Comparison of ENCODE assay signal across 10 cellular contexts in the genomic region with DNA sequence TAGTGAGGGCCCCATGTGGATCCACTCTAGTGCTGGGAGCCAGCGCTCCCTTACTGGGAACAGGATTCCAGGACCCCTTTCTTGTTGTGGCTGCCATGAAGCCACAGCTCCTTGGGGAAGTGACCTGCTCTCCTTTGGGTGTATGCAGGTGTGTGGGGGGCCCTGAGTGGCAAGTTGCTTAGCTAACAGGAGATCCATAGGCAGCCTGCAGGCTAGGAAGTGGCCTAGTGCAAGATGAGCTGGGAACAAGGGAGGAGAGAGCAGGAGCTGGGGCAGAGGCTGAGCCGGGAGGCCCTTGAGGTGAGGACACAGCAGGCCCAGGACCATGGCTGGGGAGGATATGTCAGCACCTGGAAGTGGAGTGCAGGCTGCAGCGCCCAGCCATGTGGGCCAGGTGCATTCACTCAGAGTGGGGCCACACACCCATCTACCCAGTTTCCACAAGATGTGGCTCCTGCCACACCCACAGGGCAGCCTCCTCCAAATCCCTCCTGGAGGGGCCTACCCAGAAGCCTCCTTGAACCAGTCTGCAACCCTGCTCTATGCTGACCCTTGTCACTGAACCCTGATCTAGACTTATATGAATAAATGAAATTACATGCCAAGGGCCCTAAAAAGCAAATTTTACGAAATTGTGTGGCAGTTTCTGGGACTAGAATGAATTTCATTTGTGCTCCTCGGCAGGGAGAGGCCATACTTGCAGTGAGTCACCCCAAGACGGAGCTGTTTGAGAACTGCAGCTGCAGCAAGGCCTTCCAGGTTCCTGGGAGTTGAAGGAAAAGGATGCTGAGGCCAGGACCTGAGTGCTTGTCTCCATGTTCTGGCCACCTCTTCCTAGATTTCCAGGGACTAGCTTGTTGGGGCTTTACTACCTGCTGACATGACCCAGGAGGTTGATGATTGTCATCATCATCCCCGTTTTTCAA. TPM values are rescaled to one million over a fixed set of nuclear protein-coding genes. Genes with fewer than 3 reads are reported as not detected.
DNase-seq lines count a peak whose midpoint lies in the region; ATAC-seq and TF ChIP-seq lines count a peak whose summit lies in the region.
"Had no signal": no experiment of that assay in that cellular context is flagged by ENCODE, and none has a peak within 500 bp of the region (broad histone marks: within the 10 kb centered on the region; RNA-seq: fewer than 3 reads in every experiment).

No MANE protein-coding gene starts in this region.

- no peak for TF ChIP-seq CTCF in DND-41 (IDR thresholded peaks at IDR 0.05; ENCODE audit: borderline replicate concordance, extremely low read depth, low read length, poor library complexity, severe bottlenecking)
- TF ChIP-seq CTCF in glutamatergic neuron (IDR thresholded peaks at IDR 0.05; ENCODE audit: partially characterized antibody, unreplicated experiment) = no peak

- H3K79me1 ChIP-seq in mesendoderm (ENCODE audit: low read length) = peaks cover 5% of the 10 kb centered on the region

- no peak overlapping the region for H3K27ac Mint-ChIP-seq in glutamatergic neuron (ENCODE audit: unreplicated experiment)

- no peak overlapping the region for H3K4me3 ChIP-seq in BLaER1 treated with 17β-estradiol and CSF1 and Interleukin-3, amounts not matched to agents 10 nM and 100 nM
- H3K4me3 ChIP-seq in DND-41 (ENCODE audit: low read depth in 1 of 2, low read length in 2 of 2) (no peak overlapping the region), mesendoderm (ENCODE audit: low read length) (no peak overlapping the region)
- H3K4me3 ChIP-seq: right atrium auricular region had no signal

- H3K4me3 Mint-ChIP-seq in glutamatergic neuron (ENCODE audit: unreplicated experiment) = no peak overlapping the region

- no peak for ATAC-seq in DND-41 (ENCODE audit: insufficient read depth, low read depth)

- no peaks in the 10 kb centered on the region for H3K9me3 ChIP-seq in BLaER1 treated with 17β-estradiol and CSF1 and Interleukin-3, amounts not matched to agents 10 nM and 100 nM (replicated peaks in 1 of 11)
- H3K9me3 ChIP-seq in DND-41 (ENCODE audit: insufficient read depth, low read length, severe bottlenecking) = no peaks in the 10 kb centered on the region
- H3K9me3 ChIP-seq: right atrium auricular region had no signal

- H2BK5ac ChIP-seq in mesendoderm (ENCODE audit: low read length) = no peak overlapping the region

- no peak overlapping the region for H2AK5ac ChIP-seq in mesendoderm (ENCODE audit: low read length)

- no peak overlapping the region for H3K23ac ChIP-seq in mesendoderm (ENCODE audit: low read length)

- H3K36me3 Mint-ChIP-seq in glutamatergic neuron (ENCODE audit: unreplicated experiment) = no peaks in the 10 kb centered on the region

- peak; percentile 60 for TF ChIP-seq POLR2A in Raji (IDR thresholded peaks at IDR 0.05; ENCODE audit: insufficient read depth, low read depth, low read length)

- H2AFZ ChIP-seq in DND-41 (ENCODE audit: low read depth, low read length) = no peak overlapping the region

- H3K79me2 ChIP-seq in DND-41 (ENCODE audit: insufficient read depth, low read length) = peaks cover 37% of the 10 kb centered on the region
- peaks cover 2% of the 10 kb centered on the region for H3K79me2 ChIP-seq in mesendoderm (ENCODE audit: control insufficient read depth, insufficient read depth, low read length)

- no peak overlapping the region for H4K5ac ChIP-seq in mesendoderm (ENCODE audit: low read length)

- peak overlapping the region in 9 of 11 experiments; percentile 12 to 96 (median 95); a peak in 12 of 22 replicates for H3K9ac ChIP-seq in BLaER1 treated with 17β-estradiol and CSF1 and Interleukin-3, amounts not matched to agents 10 nM and 100 nM
- H3K9ac ChIP-seq in DND-41 (ENCODE audit: low read depth, low read length) = no peak overlapping the region
- H3K9ac ChIP-seq in mesendoderm (ENCODE audit: low read length) = no peak overlapping the region

- no peak overlapping the region for H4K8ac ChIP-seq in mesendoderm (ENCODE audit: low read depth, low read length)

- H3K4ac ChIP-seq in mesendoderm (ENCODE audit: low read depth, low read length) = no peak overlapping the region

- no CpG with 5 or more reads among the region's 7 CpGs for WGBS in mesendoderm (ENCODE audit: extremely low coverage, insufficient coverage, low lambda C conversion rate)

- H2BK15ac ChIP-seq in mesendoderm (replicated peaks; ENCODE audit: low read depth) = no peak overlapping the region

- no peaks in the 10 kb centered on the region for H3K27me3 ChIP-seq in BLaER1 treated with 17β-estradiol and CSF1 and Interleukin-3, amounts not matched to agents 10 nM and 100 nM
- no peaks in the 10 kb centered on the region for H3K27me3 ChIP-seq in DND-41 (ENCODE audit: insufficient read depth, low read length, poor library complexity)
- no peaks in the 10 kb centered on the region for H3K27me3 ChIP-seq in mesendoderm (ENCODE audit: insufficient read depth, low read length, poor library complexity)
- H3K27me3 ChIP-seq: right atrium auricular region had no signal

- H3K4me2 ChIP-seq in BLaER1 treated with 17β-estradiol and CSF1 and Interleukin-3, amounts not matched to agents 10 nM and 100 nM = peak overlapping the region in 2 of 11 experiments; percentile 96 to 100; a peak in 1 of 22 replicates
- H3K4me2 ChIP-seq in DND-41 (ENCODE audit: insufficient read depth, low read length) (peak overlapping the region; percentile 100; the same call in 1 of the 2 replicates), mesendoderm (ENCODE audit: low read length) (no peak overlapping the region)

- peaks cover 1% of the 10 kb centered on the region for H3K4me1 Mint-ChIP-seq in glutamatergic neuron (ENCODE audit: low read depth, unreplicated experiment)

- no peak overlapping the region for H2BK120ac ChIP-seq in mesendoderm (ENCODE audit: low read depth, low read length)

- H3K56ac ChIP-seq in mesendoderm (ENCODE audit: low read length) = no peak overlapping the region

- peaks cover 30 to 40% (median 33%) of the 10 kb centered on the region in 10 experiments for H3K4me1 ChIP-seq in BLaER1 treated with 17β-estradiol and CSF1 and Interleukin-3, amounts not matched to agents 10 nM and 100 nM
- peaks cover 33% of the 10 kb centered on the region for H3K4me1 ChIP-seq in DND-41 (ENCODE audit: insufficient read depth, low read length)
- H3K4me1 ChIP-seq in mesendoderm (ENCODE audit: control insufficient read depth, low read depth, low read length) = no peaks in the 10 kb centered on the region

- H3K27ac ChIP-seq in BLaER1 treated with 17β-estradiol and CSF1 and Interleukin-3, amounts not matched to agents 10 nM and 100 nM = no peak overlapping the region
- H3K27ac ChIP-seq in DND-41 (ENCODE audit: low read length) (no peak overlapping the region), mesendoderm (ENCODE audit: low read depth, low read length) (no peak overlapping the region)
- H3K27ac ChIP-seq: right atrium auricular region had no signal

- H3K36me3 ChIP-seq in BLaER1 treated with 17β-estradiol and CSF1 and Interleukin-3, amounts not matched to agents 10 nM and 100 nM = peaks cover 35 to 70% (median 63%) of the 10 kb centered on the region in 11 experiments
- H3K36me3 ChIP-seq in DND-41 (ENCODE audit: insufficient read depth, low read length) (peaks cover 70% of the 10 kb centered on the region), mesendoderm (ENCODE audit: control insufficient read depth, insufficient read depth, low read length) (no peaks in the 10 kb centered on the region)

- H3K27me3 Mint-ChIP-seq in glutamatergic neuron (ENCODE audit: unreplicated experiment) = peaks cover 4% of the 10 kb centered on the region

- DNase-seq in DND-41 (peak; percentile 17), fibroblast of peridontal ligament (ENCODE audit: extremely low read depth) (peak; percentile 22), mesendoderm (no peak), Ammon's horn (ENCODE audit: low spot score) (no peak), glutamatergic neuron (no peak)
- DNase-seq: NCI-H187 treated with DMSO at 0.1 percent for 48 hours had no signal

- H4K20me1 ChIP-seq in BLaER1 treated with 17β-estradiol and CSF1 and Interleukin-3, amounts not matched to agents 10 nM and 100 nM = peaks cover 0 to 73% (median 49%) of the 10 kb centered on the region in 11 experiments; a peak in 18 of 22 replicates
- peaks cover 26% of the 10 kb centered on the region for H4K20me1 ChIP-seq in DND-41 (ENCODE audit: insufficient read depth, low read length)

- peaks cover 16% of the 10 kb centered on the region for H3K9me3 Mint-ChIP-seq in glutamatergic neuron (ENCODE audit: unreplicated experiment)

- H3K18ac ChIP-seq in mesendoderm (ENCODE audit: low read length) = no peak overlapping the region

RNA-seq across cellular contexts. Expression of gene THAP7, which starts 3.2 kb away (rescaled TPM):
- polyA plus RNA-seq in mesendoderm (2013, experiment 1 of 2) = 21.8 TPM
- 21.7 TPM for polyA plus RNA-seq in mesendoderm (2013, experiment 2 of 2)
- 17.8 TPM for total RNA-seq in glutamatergic neuron (ENCODE audit: unreplicated experiment)

RNA-seq across cellular contexts. Expression of gene P2RX6, which starts 16.3 kb away (rescaled TPM):
- polyA plus RNA-seq in mesendoderm (2013, experiment 1 of 2) = not detected
- polyA plus RNA-seq in mesendoderm (2013, experiment 2 of 2) = not detected
- 1.5 TPM for total RNA-seq in glutamatergic neuron (ENCODE audit: unreplicated experiment)

RNA-seq across cellular contexts. Expression of gene LZTR1, which starts 16.6 kb away (rescaled TPM):
- 11.8 TPM for polyA plus RNA-seq in mesendoderm (2013, experiment 1 of 2)
- polyA plus RNA-seq in mesendoderm (2013, experiment 2 of 2) = 11.9 TPM
- total RNA-seq in glutamatergic neuron (ENCODE audit: unreplicated experiment) = 165 TPM

RNA-seq across cellular contexts. Expression of gene AIFM3, which starts 31.6 kb away (rescaled TPM):
- 0.11 TPM for polyA plus RNA-seq in mesendoderm (2013, experiment 1 of 2)
- 0.27 TPM for polyA plus RNA-seq in mesendoderm (2013, experiment 2 of 2)
- 0.64 TPM for total RNA-seq in glutamatergic neuron (ENCODE audit: unreplicated experiment)

RNA-seq across cellular contexts. Expression of gene SLC7A4, which starts 33.7 kb away (rescaled TPM):
- polyA plus RNA-seq in mesendoderm (2013, experiment 1 of 2) = 0.03 TPM
- polyA plus RNA-seq in mesendoderm (2013, experiment 2 of 2) = not detected
- 0.59 TPM for total RNA-seq in glutamatergic neuron (ENCODE audit: unreplicated experiment)
- total RNA-seq: mononuclear cell had no signal

Comparison
In these comparisons a context has a peak if more than half of its experiments do, and no peak if none do; other contexts are left out.
1. H3K9ac ChIP-seq: peak in BLaER1 treated with 17β-estradiol and CSF1 and Interleukin-3, amounts not matched to agents 10 nM and 100 nM (9 of 11); none in DND-41 (single experiment) and mesendoderm (single experiment).
2. DNase-seq: peak in DND-41 (single experiment) and fibroblast of peridontal ligament (single experiment); none in mesendoderm (single experiment), Ammon's horn (single experiment) and glutamatergic neuron (single experiment).